ENCODE assay signal across 12 cellular contexts in the genomic region with DNA sequence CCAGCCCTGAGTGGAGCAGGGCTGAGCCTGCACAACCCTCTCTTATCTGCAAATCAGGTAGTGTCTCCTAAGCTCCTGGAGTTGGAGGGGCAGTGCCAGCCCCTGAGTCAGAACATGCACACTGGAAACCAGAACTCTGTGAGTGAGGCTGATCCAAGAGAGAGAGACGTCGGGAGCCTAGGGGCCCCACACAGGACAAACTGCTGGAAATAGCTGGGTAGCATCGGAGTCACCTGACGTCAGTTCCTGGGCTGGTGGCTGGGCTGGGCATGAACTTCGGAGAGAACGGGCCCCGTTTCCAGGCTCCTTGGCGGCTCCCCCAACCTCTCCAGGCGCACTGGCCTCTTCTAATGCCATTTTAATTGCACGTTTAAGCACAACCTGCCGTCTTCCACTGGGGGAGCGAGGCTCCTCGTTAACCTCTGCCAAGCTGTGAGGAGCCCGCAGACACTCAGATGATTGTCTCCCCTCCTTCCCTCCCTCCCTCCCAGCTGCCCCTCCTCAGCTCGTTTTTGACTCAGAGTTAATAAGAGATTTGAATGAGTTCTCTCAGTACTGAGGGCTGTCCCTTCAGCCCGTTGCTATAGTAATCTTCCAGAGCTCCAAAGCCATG.
DNase-seq lines count a peak whose midpoint lies in the region; TF ChIP-seq lines count a peak whose summit lies in the region.
"Had no signal": no experiment of that assay in that cellular context is flagged by ENCODE, and none has a peak within 500 bp of the region (broad histone marks: within the 10 kb centered on the region; RNA-seq: fewer than 3 reads in every experiment).

No MANE protein-coding gene starts in this region.

- H3K9me3 Mint-ChIP-seq in type B pancreatic cell = no peaks in the 10 kb centered on the region
- H3K9me3 Mint-ChIP-seq in activated T-helper 2 cell treated with anti-CD3 and anti-CD28 coated beads, Interferon-gamma antibody, Interleukin-2, Interleukin-4, amounts not matched to agents 10 μg/mL and 5 μg/mL and 100 μg/mL, durations not matched to agents 14 hours and 24 hours and 36 hours = no peaks in the 10 kb centered on the region

- H3K36me3 Mint-ChIP-seq in type B pancreatic cell = no peaks in the 10 kb centered on the region
- H3K36me3 Mint-ChIP-seq in activated T-helper 2 cell treated with anti-CD3 and anti-CD28 coated beads, Interferon-gamma antibody, Interleukin-2, Interleukin-4, amounts not matched to agents 10 μg/mL and 5 μg/mL and 100 μg/mL, durations not matched to agents 14 hours and 24 hours and 36 hours (ENCODE audit: low read depth) = no peaks in the 10 kb centered on the region

- H3K27ac Mint-ChIP-seq in type B pancreatic cell = no peak overlapping the region
- no peak overlapping the region for H3K27ac Mint-ChIP-seq in activated T-helper 2 cell treated with anti-CD3 and anti-CD28 coated beads, Interferon-gamma antibody, Interleukin-2, Interleukin-4, amounts not matched to agents 10 μg/mL and 5 μg/mL and 100 μg/mL, durations not matched to agents 14 hours and 24 hours and 36 hours

- H3K4me1 Mint-ChIP-seq in type B pancreatic cell (ENCODE audit: unreplicated experiment) = peaks cover 17% of the 10 kb centered on the region
- H3K4me1 Mint-ChIP-seq in activated T-helper 2 cell treated with anti-CD3 and anti-CD28 coated beads, Interferon-gamma antibody, Interleukin-2, Interleukin-4, amounts not matched to agents 10 μg/mL and 5 μg/mL and 100 μg/mL, durations not matched to agents 14 hours and 24 hours and 36 hours (ENCODE audit: low read depth) = peaks cover 16% of the 10 kb centered on the region

- TF ChIP-seq CTCF in type B pancreatic cell (conservative IDR thresholded peaks at IDR 0.05) = no peak

- no peaks in the 10 kb centered on the region for H3K27me3 ChIP-seq in layer of hippocampus (ENCODE audit: control insufficient read depth, insufficient read depth, low read length)
- H3K27me3 ChIP-seq: neutrophil had no signal

- intact Hi-C loops in activated T-helper 2 cell treated with anti-CD3 and anti-CD28 coated beads, Interferon-gamma antibody, Interleukin-2, Interleukin-4, amounts not matched to agents 10 μg/mL and 5 μg/mL and 100 μg/mL, durations not matched to agents 14 hours and 24 hours and 36 hours (cut with micrococcal nuclease) = no loop called here

- H3K27ac ChIP-seq in caudate nucleus (ENCODE audit: low read depth, low read length) (peak overlapping the region; percentile 74), layer of hippocampus (ENCODE audit: low read depth, low read length) (peak overlapping the region; percentile 31)
- H3K27ac ChIP-seq: neutrophil, thoracic aorta had no signal

- peaks cover 19% of the 10 kb centered on the region for H3K27me3 Mint-ChIP-seq in type B pancreatic cell
- peaks cover 14% of the 10 kb centered on the region for H3K27me3 Mint-ChIP-seq in activated T-helper 2 cell treated with anti-CD3 and anti-CD28 coated beads, Interferon-gamma antibody, Interleukin-2, Interleukin-4, amounts not matched to agents 10 μg/mL and 5 μg/mL and 100 μg/mL, durations not matched to agents 14 hours and 24 hours and 36 hours (ENCODE audit: low read depth)

- peak overlapping the region; percentile 80 for H3K4me3 Mint-ChIP-seq in type B pancreatic cell
- H3K4me3 Mint-ChIP-seq in activated T-helper 2 cell treated with anti-CD3 and anti-CD28 coated beads, Interferon-gamma antibody, Interleukin-2, Interleukin-4, amounts not matched to agents 10 μg/mL and 5 μg/mL and 100 μg/mL, durations not matched to agents 14 hours and 24 hours and 36 hours (ENCODE audit: low read depth) = no peak overlapping the region

- DNase-seq in NCI-H82 (lab: John Stamatoyannopoulos, UW) = peak; percentile 62
- no peak for DNase-seq in NCI-H82 treated with DMSO at 0.1 percent for 48 hours (lab: John Stamatoyannopoulos, UW; ENCODE audit: unreplicated experiment)
- DNase-seq in caudate nucleus (lab: John Stamatoyannopoulos, UW) = peak in 29 of 61 donors; percentile 14 to 67 (median 31)
- no peak for DNase-seq in type B pancreatic cell (ENCODE audit: extremely low spot score, unreplicated experiment)
- DNase-seq in activated T-helper 2 cell treated with anti-CD3 and anti-CD28 coated beads, Interferon-gamma antibody, Interleukin-2, Interleukin-4, amounts not matched to agents 10 μg/mL and 5 μg/mL and 100 μg/mL, durations not matched to agents 14 hours and 24 hours and 36 hours (ENCODE audit: low spot score) = no peak
- DNase-seq in activated effector memory CD4-positive, alpha-beta T cell treated with Interleukin-2 at 50 U/mL for 16 hours = no peak
- DNase-seq in DMS53 (lab: John Stamatoyannopoulos, UW) = no peak
- DNase-seq: Caco-2, SHP77 treated with DMSO at 0.1 percent for 48 hours had no signal
